1 cellular context compared by ENCODE assay signal in the genomic region with DNA sequence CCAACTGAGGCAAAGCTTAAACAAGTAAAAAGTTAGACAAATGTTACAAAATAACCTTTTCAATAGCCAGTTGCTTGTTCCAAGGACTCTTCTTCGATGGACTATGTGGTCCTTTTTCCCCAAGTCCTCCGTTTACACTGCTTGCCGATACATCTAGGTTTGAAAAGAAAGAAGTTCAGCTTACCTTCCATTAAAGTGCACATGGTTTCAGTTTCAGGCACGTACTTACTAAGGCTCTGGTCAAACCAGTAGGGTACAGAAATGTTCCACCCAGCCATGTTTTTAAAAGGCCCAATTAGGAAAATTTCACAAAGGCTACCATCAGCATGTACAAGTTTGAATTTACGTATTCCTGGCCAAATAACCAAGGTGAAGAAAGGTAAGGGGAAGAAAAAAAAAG.
TF ChIP-seq lines count a peak whose summit lies in the region.

No MANE protein-coding gene starts in this region.

TF ChIP-seq in GM12878, 131 proteins besides CTCF, POLR2A, EP300 and RAD21 (continues in another document):
- TF ChIP-seq CBFB (IDR thresholded peaks at IDR 0.05; ENCODE audit: low read depth): no peak
- TF ChIP-seq RAD51 (IDR thresholded peaks at IDR 0.05): no peak
- no peak for TF ChIP-seq BCL11A (IDR thresholded peaks at IDR 0.05; ENCODE audit: low read depth, low read length)
- TF ChIP-seq, protein P1, sequence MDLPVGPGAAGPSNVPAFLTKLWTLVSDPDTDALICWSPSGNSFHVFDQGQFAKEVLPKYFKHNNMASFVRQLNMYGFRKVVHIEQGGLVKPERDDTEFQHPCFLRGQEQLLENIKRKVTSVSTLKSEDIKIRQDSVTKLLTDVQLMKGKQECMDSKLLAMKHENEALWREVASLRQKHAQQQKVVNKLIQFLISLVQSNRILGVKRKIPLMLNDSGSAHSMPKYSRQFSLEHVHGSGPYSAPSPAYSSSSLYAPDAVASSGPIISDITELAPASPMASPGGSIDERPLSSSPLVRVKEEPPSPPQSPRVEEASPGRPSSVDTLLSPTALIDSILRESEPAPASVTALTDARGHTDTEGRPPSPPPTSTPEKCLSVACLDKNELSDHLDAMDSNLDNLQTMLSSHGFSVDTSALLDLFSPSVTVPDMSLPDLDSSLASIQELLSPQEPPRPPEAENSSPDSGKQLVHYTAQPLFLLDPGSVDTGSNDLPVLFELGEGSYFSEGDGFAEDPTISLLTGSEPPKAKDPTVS (IDR thresholded peaks at IDR 0.05; ENCODE audit: low read depth, low read length): no peak
- no peak; the same call in 1 of the 2 replicates for TF ChIP-seq SMAD5 (IDR thresholded peaks at IDR 0.05; ENCODE audit: low read depth)
- no peak for TF ChIP-seq KDM1A (IDR thresholded peaks at IDR 0.05; ENCODE audit: borderline replicate concordance)
- TF ChIP-seq RELA (IDR thresholded peaks at IDR 0.05; ENCODE audit: borderline replicate concordance, partially characterized antibody): no peak
- no peak for TF ChIP-seq BMI1 (IDR thresholded peaks at IDR 0.05; ENCODE audit: borderline replicate concordance)
- no peak for TF ChIP-seq STAT3 (IDR thresholded peaks at IDR 0.05; ENCODE audit: low read depth, low read length)
- no peak for TF ChIP-seq HDGF (IDR thresholded peaks at IDR 0.05)
- TF ChIP-seq PAX5 (IDR thresholded peaks at IDR 0.05; ENCODE audit: borderline replicate concordance, low read depth, low read length): no peak
- TF ChIP-seq SMAD1 (IDR thresholded peaks at IDR 0.05; ENCODE audit: low read depth, partially characterized antibody): peak; percentile 42
- TF ChIP-seq TAF1 (IDR thresholded peaks at IDR 0.05; ENCODE audit: borderline replicate concordance, low read depth, low read length): no peak
- TF ChIP-seq LARP7 (IDR thresholded peaks at IDR 0.05): no peak
- no peak for TF ChIP-seq TARDBP (IDR thresholded peaks at IDR 0.05; ENCODE audit: borderline replicate concordance)
- TF ChIP-seq, protein P2, sequence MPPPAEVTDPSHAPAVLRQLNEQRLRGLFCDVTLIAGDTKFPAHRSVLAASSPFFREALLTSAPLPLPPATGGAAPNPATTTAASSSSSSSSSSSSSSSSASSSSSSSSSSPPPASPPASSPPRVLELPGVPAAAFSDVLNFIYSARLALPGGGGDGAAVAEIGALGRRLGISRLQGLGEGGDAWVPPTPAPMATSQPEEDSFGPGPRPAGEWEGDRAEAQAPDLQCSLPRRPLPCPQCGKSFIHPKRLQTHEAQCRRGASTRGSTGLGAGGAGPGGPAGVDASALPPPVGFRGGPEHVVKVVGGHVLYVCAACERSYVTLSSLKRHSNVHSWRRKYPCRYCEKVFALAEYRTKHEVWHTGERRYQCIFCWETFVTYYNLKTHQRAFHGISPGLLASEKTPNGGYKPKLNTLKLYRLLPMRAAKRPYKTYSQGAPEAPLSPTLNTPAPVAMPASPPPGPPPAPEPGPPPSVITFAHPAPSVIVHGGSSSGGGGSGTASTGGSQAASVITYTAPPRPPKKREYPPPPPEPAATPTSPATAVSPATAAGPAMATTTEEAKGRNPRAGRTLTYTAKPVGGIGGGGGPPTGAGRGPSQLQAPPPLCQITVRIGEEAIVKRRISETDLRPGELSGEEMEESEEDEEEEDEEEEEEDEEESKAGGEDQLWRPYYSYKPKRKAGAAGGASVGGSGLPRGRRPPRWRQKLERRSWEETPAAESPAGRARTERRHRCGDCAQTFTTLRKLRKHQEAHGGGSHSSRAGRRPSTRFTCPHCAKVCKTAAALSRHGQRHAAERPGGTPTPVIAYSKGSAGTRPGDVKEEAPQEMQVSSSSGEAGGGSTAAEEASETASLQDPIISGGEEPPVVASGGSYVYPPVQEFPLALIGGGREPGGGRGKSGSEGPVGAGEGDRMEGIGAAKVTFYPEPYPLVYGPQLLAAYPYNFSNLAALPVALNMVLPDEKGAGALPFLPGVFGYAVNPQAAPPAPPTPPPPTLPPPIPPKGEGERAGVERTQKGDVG (CRISPR knock-in tag; IDR thresholded peaks at IDR 0.05): no peak
- TF ChIP-seq, protein P3, sequence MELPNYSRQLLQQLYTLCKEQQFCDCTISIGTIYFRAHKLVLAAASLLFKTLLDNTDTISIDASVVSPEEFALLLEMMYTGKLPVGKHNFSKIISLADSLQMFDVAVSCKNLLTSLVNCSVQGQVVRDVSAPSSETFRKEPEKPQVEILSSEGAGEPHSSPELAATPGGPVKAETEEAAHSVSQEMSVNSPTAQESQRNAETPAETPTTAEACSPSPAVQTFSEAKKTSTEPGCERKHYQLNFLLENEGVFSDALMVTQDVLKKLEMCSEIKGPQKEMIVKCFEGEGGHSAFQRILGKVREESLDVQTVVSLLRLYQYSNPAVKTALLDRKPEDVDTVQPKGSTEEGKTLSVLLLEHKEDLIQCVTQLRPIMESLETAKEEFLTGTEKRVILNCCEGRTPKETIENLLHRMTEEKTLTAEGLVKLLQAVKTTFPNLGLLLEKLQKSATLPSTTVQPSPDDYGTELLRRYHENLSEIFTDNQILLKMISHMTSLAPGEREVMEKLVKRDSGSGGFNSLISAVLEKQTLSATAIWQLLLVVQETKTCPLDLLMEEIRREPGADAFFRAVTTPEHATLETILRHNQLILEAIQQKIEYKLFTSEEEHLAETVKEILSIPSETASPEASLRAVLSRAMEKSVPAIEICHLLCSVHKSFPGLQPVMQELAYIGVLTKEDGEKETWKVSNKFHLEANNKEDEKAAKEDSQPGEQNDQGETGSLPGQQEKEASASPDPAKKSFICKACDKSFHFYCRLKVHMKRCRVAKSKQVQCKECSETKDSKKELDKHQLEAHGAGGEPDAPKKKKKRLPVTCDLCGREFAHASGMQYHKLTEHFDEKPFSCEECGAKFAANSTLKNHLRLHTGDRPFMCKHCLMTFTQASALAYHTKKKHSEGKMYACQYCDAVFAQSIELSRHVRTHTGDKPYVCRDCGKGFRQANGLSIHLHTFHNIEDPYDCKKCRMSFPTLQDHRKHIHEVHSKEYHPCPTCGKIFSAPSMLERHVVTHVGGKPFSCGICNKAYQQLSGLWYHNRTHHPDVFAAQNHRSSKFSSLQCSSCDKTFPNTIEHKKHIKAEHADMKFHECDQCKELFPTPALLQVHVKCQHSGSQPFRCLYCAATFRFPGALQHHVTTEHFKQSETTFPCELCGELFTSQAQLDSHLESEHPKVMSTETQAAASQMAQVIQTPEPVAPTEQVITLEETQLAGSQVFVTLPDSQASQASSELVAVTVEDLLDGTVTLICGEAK (IDR thresholded peaks at IDR 0.05; ENCODE audit: borderline replicate concordance): no peak
- no peak for TF ChIP-seq KAT2A (conservative IDR thresholded peaks at IDR 0.05; ENCODE audit: control insufficient read depth, low read depth, low read length)
- TF ChIP-seq MEF2A (IDR thresholded peaks at IDR 0.05; ENCODE audit: insufficient read depth, low read depth, low read length): no peak
- no peak for TF ChIP-seq KLF5 (IDR thresholded peaks at IDR 0.05; ENCODE audit: partially characterized antibody)
- no peak for TF ChIP-seq ZNF274 (IDR thresholded peaks at IDR 0.05; ENCODE audit: insufficient read depth, insufficient read length)
- 0 out of 2 replicates have a peak, but pooled peaks have one; percentile 1 for TF ChIP-seq FOXM1 (IDR thresholded peaks at IDR 0.05; ENCODE audit: low read depth, low read length)
- TF ChIP-seq MYB (IDR thresholded peaks at IDR 0.05; ENCODE audit: borderline replicate concordance, low read depth, low read length): no peak
- no peak for TF ChIP-seq ZNF24 (IDR thresholded peaks at IDR 0.05)
- TF ChIP-seq, protein P4, sequence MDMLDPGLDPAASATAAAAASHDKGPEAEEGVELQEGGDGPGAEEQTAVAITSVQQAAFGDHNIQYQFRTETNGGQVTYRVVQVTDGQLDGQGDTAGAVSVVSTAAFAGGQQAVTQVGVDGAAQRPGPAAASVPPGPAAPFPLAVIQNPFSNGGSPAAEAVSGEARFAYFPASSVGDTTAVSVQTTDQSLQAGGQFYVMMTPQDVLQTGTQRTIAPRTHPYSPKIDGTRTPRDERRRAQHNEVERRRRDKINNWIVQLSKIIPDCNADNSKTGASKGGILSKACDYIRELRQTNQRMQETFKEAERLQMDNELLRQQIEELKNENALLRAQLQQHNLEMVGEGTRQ (IDR thresholded peaks at IDR 0.05; ENCODE audit: borderline replicate concordance, low read depth, low read length): no peak
- no peak for TF ChIP-seq ZSCAN29 (IDR thresholded peaks at IDR 0.05)
- TF ChIP-seq, protein P5, sequence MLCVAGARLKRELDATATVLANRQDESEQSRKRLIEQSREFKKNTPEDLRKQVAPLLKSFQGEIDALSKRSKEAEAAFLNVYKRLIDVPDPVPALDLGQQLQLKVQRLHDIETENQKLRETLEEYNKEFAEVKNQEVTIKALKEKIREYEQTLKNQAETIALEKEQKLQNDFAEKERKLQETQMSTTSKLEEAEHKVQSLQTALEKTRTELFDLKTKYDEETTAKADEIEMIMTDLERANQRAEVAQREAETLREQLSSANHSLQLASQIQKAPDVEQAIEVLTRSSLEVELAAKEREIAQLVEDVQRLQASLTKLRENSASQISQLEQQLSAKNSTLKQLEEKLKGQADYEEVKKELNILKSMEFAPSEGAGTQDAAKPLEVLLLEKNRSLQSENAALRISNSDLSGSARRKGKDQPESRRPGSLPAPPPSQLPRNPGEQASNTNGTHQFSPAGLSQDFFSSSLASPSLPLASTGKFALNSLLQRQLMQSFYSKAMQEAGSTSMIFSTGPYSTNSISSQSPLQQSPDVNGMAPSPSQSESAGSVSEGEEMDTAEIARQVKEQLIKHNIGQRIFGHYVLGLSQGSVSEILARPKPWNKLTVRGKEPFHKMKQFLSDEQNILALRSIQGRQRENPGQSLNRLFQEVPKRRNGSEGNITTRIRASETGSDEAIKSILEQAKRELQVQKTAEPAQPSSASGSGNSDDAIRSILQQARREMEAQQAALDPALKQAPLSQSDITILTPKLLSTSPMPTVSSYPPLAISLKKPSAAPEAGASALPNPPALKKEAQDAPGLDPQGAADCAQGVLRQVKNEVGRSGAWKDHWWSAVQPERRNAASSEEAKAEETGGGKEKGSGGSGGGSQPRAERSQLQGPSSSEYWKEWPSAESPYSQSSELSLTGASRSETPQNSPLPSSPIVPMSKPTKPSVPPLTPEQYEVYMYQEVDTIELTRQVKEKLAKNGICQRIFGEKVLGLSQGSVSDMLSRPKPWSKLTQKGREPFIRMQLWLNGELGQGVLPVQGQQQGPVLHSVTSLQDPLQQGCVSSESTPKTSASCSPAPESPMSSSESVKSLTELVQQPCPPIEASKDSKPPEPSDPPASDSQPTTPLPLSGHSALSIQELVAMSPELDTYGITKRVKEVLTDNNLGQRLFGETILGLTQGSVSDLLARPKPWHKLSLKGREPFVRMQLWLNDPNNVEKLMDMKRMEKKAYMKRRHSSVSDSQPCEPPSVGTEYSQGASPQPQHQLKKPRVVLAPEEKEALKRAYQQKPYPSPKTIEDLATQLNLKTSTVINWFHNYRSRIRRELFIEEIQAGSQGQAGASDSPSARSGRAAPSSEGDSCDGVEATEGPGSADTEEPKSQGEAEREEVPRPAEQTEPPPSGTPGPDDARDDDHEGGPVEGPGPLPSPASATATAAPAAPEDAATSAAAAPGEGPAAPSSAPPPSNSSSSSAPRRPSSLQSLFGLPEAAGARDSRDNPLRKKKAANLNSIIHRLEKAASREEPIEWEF (IDR thresholded peaks at IDR 0.05; ENCODE audit: insufficient replicate concordance, low read depth, low read length): no peak
- no peak for TF ChIP-seq MTA3 (IDR thresholded peaks at IDR 0.05; ENCODE audit: borderline replicate concordance, low read length)
- TF ChIP-seq CHD2 (IDR thresholded peaks at IDR 0.05; ENCODE audit: borderline replicate concordance, low read depth, low read length): no peak
- TF ChIP-seq, protein P6, sequence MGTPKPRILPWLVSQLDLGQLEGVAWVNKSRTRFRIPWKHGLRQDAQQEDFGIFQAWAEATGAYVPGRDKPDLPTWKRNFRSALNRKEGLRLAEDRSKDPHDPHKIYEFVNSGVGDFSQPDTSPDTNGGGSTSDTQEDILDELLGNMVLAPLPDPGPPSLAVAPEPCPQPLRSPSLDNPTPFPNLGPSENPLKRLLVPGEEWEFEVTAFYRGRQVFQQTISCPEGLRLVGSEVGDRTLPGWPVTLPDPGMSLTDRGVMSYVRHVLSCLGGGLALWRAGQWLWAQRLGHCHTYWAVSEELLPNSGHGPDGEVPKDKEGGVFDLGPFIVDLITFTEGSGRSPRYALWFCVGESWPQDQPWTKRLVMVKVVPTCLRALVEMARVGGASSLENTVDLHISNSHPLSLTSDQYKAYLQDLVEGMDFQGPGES (IDR thresholded peaks at IDR 0.05): no peak
- TF ChIP-seq PML (IDR thresholded peaks at IDR 0.05; ENCODE audit: low read length): no peak
- TF ChIP-seq SIN3A (IDR thresholded peaks at IDR 0.05; ENCODE audit: low read depth, low read length): peak; percentile 83
- TF ChIP-seq, protein P7, sequence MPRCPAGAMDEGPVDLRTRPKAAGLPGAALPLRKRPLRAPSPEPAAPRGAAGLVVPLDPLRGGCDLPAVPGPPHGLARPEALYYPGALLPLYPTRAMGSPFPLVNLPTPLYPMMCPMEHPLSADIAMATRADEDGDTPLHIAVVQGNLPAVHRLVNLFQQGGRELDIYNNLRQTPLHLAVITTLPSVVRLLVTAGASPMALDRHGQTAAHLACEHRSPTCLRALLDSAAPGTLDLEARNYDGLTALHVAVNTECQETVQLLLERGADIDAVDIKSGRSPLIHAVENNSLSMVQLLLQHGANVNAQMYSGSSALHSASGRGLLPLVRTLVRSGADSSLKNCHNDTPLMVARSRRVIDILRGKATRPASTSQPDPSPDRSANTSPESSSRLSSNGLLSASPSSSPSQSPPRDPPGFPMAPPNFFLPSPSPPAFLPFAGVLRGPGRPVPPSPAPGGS (IDR thresholded peaks at IDR 0.05; ENCODE audit: borderline replicate concordance, insufficient read depth, low read depth, low read length, poor library complexity, severe bottlenecking): no peak
- TF ChIP-seq, protein P8, sequence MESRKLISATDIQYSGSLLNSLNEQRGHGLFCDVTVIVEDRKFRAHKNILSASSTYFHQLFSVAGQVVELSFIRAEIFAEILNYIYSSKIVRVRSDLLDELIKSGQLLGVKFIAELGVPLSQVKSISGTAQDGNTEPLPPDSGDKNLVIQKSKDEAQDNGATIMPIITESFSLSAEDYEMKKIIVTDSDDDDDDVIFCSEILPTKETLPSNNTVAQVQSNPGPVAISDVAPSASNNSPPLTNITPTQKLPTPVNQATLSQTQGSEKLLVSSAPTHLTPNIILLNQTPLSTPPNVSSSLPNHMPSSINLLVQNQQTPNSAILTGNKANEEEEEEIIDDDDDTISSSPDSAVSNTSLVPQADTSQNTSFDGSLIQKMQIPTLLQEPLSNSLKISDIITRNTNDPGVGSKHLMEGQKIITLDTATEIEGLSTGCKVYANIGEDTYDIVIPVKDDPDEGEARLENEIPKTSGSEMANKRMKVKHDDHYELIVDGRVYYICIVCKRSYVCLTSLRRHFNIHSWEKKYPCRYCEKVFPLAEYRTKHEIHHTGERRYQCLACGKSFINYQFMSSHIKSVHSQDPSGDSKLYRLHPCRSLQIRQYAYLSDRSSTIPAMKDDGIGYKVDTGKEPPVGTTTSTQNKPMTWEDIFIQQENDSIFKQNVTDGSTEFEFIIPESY (IDR thresholded peaks at IDR 0.05): no peak
- no peak for TF ChIP-seq BRCA1 (IDR thresholded peaks at IDR 0.05; ENCODE audit: low read depth, low read length)
